Comparison of ENCODE assay signal across 8 cellular contexts in the genomic region with DNA sequence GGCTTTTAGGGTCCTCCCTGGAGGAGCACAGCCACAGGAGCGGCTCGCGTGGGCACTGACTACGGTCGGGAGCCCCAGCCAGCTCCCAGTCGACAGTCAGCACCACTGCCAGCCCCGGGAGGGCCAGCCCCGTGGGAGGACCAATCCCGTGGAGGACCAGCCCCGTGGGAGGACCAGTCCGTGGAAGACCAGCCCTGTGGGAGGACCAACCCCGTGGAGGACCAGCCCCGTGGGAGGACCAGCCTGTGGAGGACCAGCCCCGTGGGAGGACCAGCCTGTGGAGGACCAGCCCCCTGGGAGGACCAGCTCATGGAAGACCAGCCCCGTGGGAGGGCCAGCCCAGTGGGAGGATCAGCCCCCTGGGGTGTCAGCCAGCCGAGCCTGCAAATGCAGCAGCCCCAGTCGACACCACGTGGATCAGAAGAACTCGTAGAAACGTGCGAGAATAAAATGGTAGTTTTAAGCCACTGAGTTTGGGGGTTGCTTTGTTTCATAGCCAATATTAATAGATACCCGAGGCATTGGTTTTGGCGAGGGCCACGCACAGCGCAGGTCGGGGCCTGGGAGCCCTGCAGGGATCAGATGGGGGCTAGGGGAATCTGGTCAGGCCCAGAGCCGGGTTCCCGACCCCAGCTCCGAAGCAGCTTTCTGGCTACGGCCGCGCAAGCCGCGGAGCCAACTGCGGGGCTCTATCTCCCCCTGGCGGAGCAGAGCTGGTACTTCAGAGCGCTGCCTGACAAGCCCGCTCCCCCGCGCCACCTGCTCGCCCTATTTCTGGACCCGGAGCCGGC.
DNase-seq lines count a peak whose midpoint lies in the region; ATAC-seq and TF ChIP-seq lines count a peak whose summit lies in the region.

No MANE protein-coding gene starts in this region.

- H3K36me3 Mint-ChIP-seq in neural progenitor cell: no peaks in the 10 kb centered on the region

- no peaks in the 10 kb centered on the region for H3K36me3 ChIP-seq in Peyer's patch
- no peaks in the 10 kb centered on the region for H3K36me3 ChIP-seq in neural progenitor cell
- H3K36me3 ChIP-seq in stomach: no peaks in the 10 kb centered on the region

- no peak overlapping the region for H3K4me3 Mint-ChIP-seq in neural progenitor cell

- H3K79me2 ChIP-seq in neural progenitor cell (ENCODE audit: low read depth): no peaks in the 10 kb centered on the region

- no peak overlapping the region for H3K9ac ChIP-seq in neural progenitor cell

- intact Hi-C loops in stomach (cut with DNase I; ENCODE audit: low total_unique reads): no loop called here

- DNase-seq in D341Med (ENCODE audit: low spot score) (peak; percentile 90), HT-29 (ENCODE audit: low spot score) (peak; percentile 52), Peyer's patch (peak; percentile 44 to 76 (median 76)), fibroblast of peridontal ligament (ENCODE audit: extremely low read depth) (peak; percentile 53), neural progenitor cell (ENCODE audit: low spot score) (peak; percentile 87), stomach (peak; percentile 74)
- DNase-seq in activated T-helper 1 cell treated with anti-CD3 and anti-CD28 coated beads, Interleukin-2, amount 50 U/mL, for 16 hours (ENCODE audit: low read depth in 1 of 2, low spot score in 1 of 2): peak; percentile 27 to 40

- no peak for TF ChIP-seq EP300 in stomach (IDR thresholded peaks at IDR 0.05)

- no peak overlapping the region for H3K27ac Mint-ChIP-seq in neural progenitor cell

- H3K4me3 ChIP-seq in Peyer's patch (peak overlapping the region; percentile 15 to 55 (median 44)), neural progenitor cell (no peak overlapping the region), stomach (peak overlapping the region; percentile 38 to 49 (median 42))

- TF ChIP-seq CTCF in Peyer's patch (IDR thresholded peaks at IDR 0.05): peak; percentile 45 to 91 (median 84)
- peak; percentile 92 for TF ChIP-seq CTCF in neural progenitor cell (IDR thresholded peaks at IDR 0.05)
- peak in 5 of 7 experiments; percentile 52 to 95 (median 88) for TF ChIP-seq CTCF in stomach (IDR thresholded peaks at IDR 0.05)

- H3K4me2 ChIP-seq in neural progenitor cell: peak overlapping the region; percentile 68

- no peak for TF ChIP-seq POLR2A in Peyer's patch (IDR thresholded peaks at IDR 0.05)
- no peak for TF ChIP-seq POLR2A in stomach (IDR thresholded peaks at IDR 0.05)

- peak overlapping the region in 1 of 4 donors; percentile 42 for H3K27ac ChIP-seq in Peyer's patch
- no peak overlapping the region for H3K27ac ChIP-seq in neural progenitor cell
- peak overlapping the region in 1 of 5 donors; percentile 57 for H3K27ac ChIP-seq in stomach

- H3K4me1 Mint-ChIP-seq in neural progenitor cell: peaks cover 14% of the 10 kb centered on the region

- WGBS in stomach, 5 donors: 9 to 18% (median 16%) methylated on average over 20 to 43 of the region's 43 CpGs

- H3F3A ChIP-seq in neural progenitor cell (ENCODE audit: low read depth): no peaks in the 10 kb centered on the region

- peaks cover 10% of the 10 kb centered on the region for H3K27me3 Mint-ChIP-seq in neural progenitor cell (ENCODE audit: insufficient read depth, low read depth)

- H3K9me3 Mint-ChIP-seq in neural progenitor cell: no peaks in the 10 kb centered on the region

- H4K20me1 ChIP-seq in neural progenitor cell (ENCODE audit: low read depth): no peaks in the 10 kb centered on the region

- H3K9me3 ChIP-seq in Peyer's patch: no peaks in the 10 kb centered on the region
- H3K9me3 ChIP-seq in neural progenitor cell (ENCODE audit: low read depth): no peaks in the 10 kb centered on the region
- no peaks in the 10 kb centered on the region for H3K9me3 ChIP-seq in stomach

- H3K4me1 ChIP-seq in Peyer's patch: peaks cover 0 to 7% (median 0%) of the 10 kb centered on the region in 4 donors
- H3K4me1 ChIP-seq in neural progenitor cell: peaks cover 15% of the 10 kb centered on the region
- H3K4me1 ChIP-seq in stomach: peaks cover 5 to 14% (median 10%) of the 10 kb centered on the region in 4 donors

- peak overlapping the region; percentile 93 for H2AFZ ChIP-seq in neural progenitor cell (replicated peaks)

- H3K27me3 ChIP-seq in Peyer's patch (no peaks in the 10 kb centered on the region), neural progenitor cell (peaks cover 16% of the 10 kb centered on the region), stomach (peaks cover 0 to 23% (median 5%) of the 10 kb centered on the region in 3 donors)

- ATAC-seq in GM21360 (IDR thresholded peaks at IDR 0.05; ENCODE audit: unreplicated experiment): peak; percentile 93

Comparison
In these comparisons a context has a peak if more than half of its experiments do, and no peak if none do; other contexts are left out.
1. DNase-seq: peak in every context shown above with its lines; median percentile 90 in D341Med; 87 in neural progenitor cell; 76 in Peyer's patch; 74 in stomach; 53 in fibroblast of peridontal ligament; 52 in HT-29; 34 in activated T-helper 1 cell treated with anti-CD3 and anti-CD28 coated beads, Interleukin-2, amount 50 U/mL, for 16 hours.